ENCODE assay signal across 1 cellular context in genomic region chr22:19714320-19715252, GRCh38.
A peak's percentile ranks its signal among the peaks of the same experiment; 100 is the strongest.
TF ChIP-seq lines count a peak whose summit lies in the region.

Gene SEPTIN5, plus strand, starts transcription at chr22:19714503. Its CDS starts 86 bp downstream, at chr22:19714589.

TF ChIP-seq in H1, 55 proteins besides CTCF, POLR2A, EP300 and RAD21 (continued from another document):
- TF ChIP-seq SAP30 (IDR thresholded peaks at IDR 0.05; ENCODE audit: insufficient read depth, insufficient replicate concordance, low read length) (no peak), MAFK (IDR thresholded peaks at IDR 0.05; ENCODE audit: low read depth, low read length) (no peak), PHF8 (conservative IDR thresholded peaks at IDR 0.05; ENCODE audit: low read depth, low read length) (0 out of 2 replicates have a peak, but pooled peaks have one; percentile 7), CBX8 (IDR thresholded peaks at IDR 0.05; ENCODE audit: borderline replicate concordance, low read depth, low read length) (no peak), BACH1 (IDR thresholded peaks at IDR 0.05; ENCODE audit: low read length) (peak; percentile 73; the same call in 1 of the 2 replicates), KDM4A (IDR thresholded peaks at IDR 0.05; ENCODE audit: low read depth, low read length, severe bottlenecking) (peak; percentile 80), EZH2 (IDR thresholded peaks at IDR 0.05; ENCODE audit: low read depth, low read length, severe bottlenecking) (peak; percentile 54), SUZ12 (IDR thresholded peaks at IDR 0.05; ENCODE audit: low read length) (peak; percentile 62)
